In the genomic region with DNA sequence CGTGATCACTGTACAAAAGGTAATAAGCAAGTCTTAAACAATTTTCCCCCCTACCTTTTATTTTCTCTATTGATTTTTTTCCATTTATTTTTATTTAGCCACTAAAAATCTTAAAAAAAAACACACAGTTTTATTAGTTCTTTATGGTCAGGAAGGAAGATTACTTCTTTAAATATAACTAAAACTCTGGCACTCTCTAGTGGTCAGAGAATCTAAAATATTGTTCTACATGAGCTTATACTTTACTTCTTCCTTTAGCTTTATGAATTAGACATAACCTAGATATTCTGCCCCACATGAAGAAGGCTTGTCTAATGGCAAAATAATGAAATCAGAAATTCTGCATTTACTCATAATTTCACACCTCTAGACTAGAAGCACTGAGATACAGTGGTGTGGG, we compare ENCODE assay signal across 11 cellular contexts.
A peak's percentile ranks its signal among the peaks of the same experiment; 100 is the strongest.
DNase-seq lines count a peak whose midpoint lies in the region; TF ChIP-seq lines count a peak whose summit lies in the region.
"Had no signal": no experiment of that assay in that cellular context is flagged by ENCODE, and none has a peak within 500 bp of the region (broad histone marks: within the 10 kb centered on the region; RNA-seq: fewer than 3 reads in every experiment).

No MANE protein-coding gene starts in this region.

- peak overlapping the region in 3 of 5 experiments; percentile 27 to 74 (median 36) for H3K27ac Mint-ChIP-seq in brain
- no peak overlapping the region for H3K27ac Mint-ChIP-seq in neural crest cell (ENCODE audit: unreplicated experiment)
- H3K27ac Mint-ChIP-seq in CD4-positive, alpha-beta memory T cell, result peak overlapping the region in 1 of 7 donors; percentile 85
- H3K27ac Mint-ChIP-seq: activated CD4-positive, alpha-beta T cell treated with anti-CD3 and anti-CD28 coated beads for 36 hours had no signal

- H3K4me1 ChIP-seq in CD4-positive, alpha-beta memory T cell (ENCODE audit: insufficient read depth, low read length), result no peaks in the 10 kb centered on the region
- H3K4me1 ChIP-seq: psoas muscle had no signal

- H3K4me3 ChIP-seq in CD4-positive, alpha-beta memory T cell (ENCODE audit: low read length in 2 of 2), result no peak overlapping the region
- H3K4me3 ChIP-seq: psoas muscle had no signal

- H3K27me3 Mint-ChIP-seq in brain (no peaks in the 10 kb centered on the region), neural crest cell (ENCODE audit: low read depth) (no peaks in the 10 kb centered on the region)
- no peaks in the 10 kb centered on the region for H3K27me3 Mint-ChIP-seq in CD4-positive, alpha-beta memory T cell
- H3K27me3 Mint-ChIP-seq: activated CD4-positive, alpha-beta T cell treated with anti-CD3 and anti-CD28 coated beads for 36 hours had no signal

- no peak overlapping the region for H3K27ac ChIP-seq in CD4-positive, alpha-beta memory T cell (ENCODE audit: low read depth, low read length)
- H3K27ac ChIP-seq: psoas muscle had no signal

- H3K4me3 Mint-ChIP-seq in brain, result peak overlapping the region in 1 of 5 experiments; percentile 8
- H3K4me3 Mint-ChIP-seq in neural crest cell, result no peak overlapping the region
- H3K4me3 Mint-ChIP-seq in CD4-positive, alpha-beta memory T cell, result no peak overlapping the region
- H3K4me3 Mint-ChIP-seq: activated CD4-positive, alpha-beta T cell treated with anti-CD3 and anti-CD28 coated beads for 36 hours had no signal

- peak; percentile 5 for DNase-seq in GF-D8 (lab: John Stamatoyannopoulos, UW)
- DNase-seq in M059J (ENCODE audit: low read depth), result peak; percentile 15
- no peak for DNase-seq in neural crest cell (ENCODE audit: low read depth, low spot score)
- no peak for DNase-seq in NCI-H1930 (lab: John Stamatoyannopoulos, UW)
- DNase-seq in CD4-positive, alpha-beta memory T cell, result no peak
- no peak for DNase-seq in GM19240 (ENCODE audit: insufficient read length, low spot score)
- DNase-seq: activated CD4-positive, alpha-beta T cell treated with anti-CD3 and anti-CD28 coated beads for 36 hours; activated naive CD4-positive, alpha-beta T cell treated with anti-CD3 and anti-CD28 coated beads, Interleukin-2, amount 50 U/mL, for 16 hours; kidney glomerular epithelial cell; psoas muscle had no signal

- intact Hi-C loops in CD4-positive, alpha-beta memory T cell (cut with micrococcal nuclease), result loop anchor here (1.0 to 5.0 kb wide), 2 partner anchors 179 to 451 kb away; no protein-coding TSS in a partner anchor

- H3K27me3 ChIP-seq in CD4-positive, alpha-beta memory T cell (ENCODE audit: insufficient read depth, low read length), result no peaks in the 10 kb centered on the region

- H3K36me3 Mint-ChIP-seq in brain (peaks cover 23% of the 10 kb centered on the region), neural crest cell (ENCODE audit: low read depth) (no peaks in the 10 kb centered on the region)
- H3K36me3 Mint-ChIP-seq in CD4-positive, alpha-beta memory T cell, result peaks cover 4 to 41% of the 10 kb centered on the region in 2 donors

- peaks cover 14% of the 10 kb centered on the region for H3K4me1 Mint-ChIP-seq in brain
- peaks cover 10% of the 10 kb centered on the region for H3K4me1 Mint-ChIP-seq in neural crest cell
- H3K4me1 Mint-ChIP-seq in CD4-positive, alpha-beta memory T cell, result no peaks in the 10 kb centered on the region
- H3K4me1 Mint-ChIP-seq: activated CD4-positive, alpha-beta T cell treated with anti-CD3 and anti-CD28 coated beads for 36 hours had no signal

- no peaks in the 10 kb centered on the region for H3K9me3 ChIP-seq in CD4-positive, alpha-beta memory T cell (ENCODE audit: control insufficient read depth in 1 of 2, low read length in 2 of 2)
- H3K9me3 ChIP-seq: psoas muscle had no signal

- TF ChIP-seq CTCF in brain (conservative IDR thresholded peaks at IDR 0.05), result peak in 1 of 2 experiments; percentile 33
- peak; percentile 44 for TF ChIP-seq CTCF in neural crest cell (conservative IDR thresholded peaks at IDR 0.05)

- no peaks in the 10 kb centered on the region for H3K9me3 Mint-ChIP-seq in brain
- H3K9me3 Mint-ChIP-seq in neural crest cell, result no peaks in the 10 kb centered on the region
- H3K9me3 Mint-ChIP-seq in CD4-positive, alpha-beta memory T cell, result no peaks in the 10 kb centered on the region

- CTCF ChIA-PET in CD4-positive, alpha-beta memory T cell (lab: Charles Lee; ENCODE audit: partially characterized antibody), result interaction anchor here (1.0 to 1.8 kb wide), 3 partner anchors 38 to 451 kb away, joined by 3 to 9 read pairs (median 3); no protein-coding TSS in a partner anchor

- POLR2A ChIA-PET in CD4-positive, alpha-beta memory T cell (lab: Charles Lee; ENCODE audit: partially characterized antibody), result interaction anchor here (0.5 kb wide), 1 partner anchor 724 kb away, joined by 3 read pairs; no protein-coding TSS in a partner anchor

- peaks cover 22% of the 10 kb centered on the region for H3K36me3 ChIP-seq in CD4-positive, alpha-beta memory T cell (ENCODE audit: insufficient read depth, low read length)

Comparison
In these comparisons a context has a peak if more than half of its experiments do, and no peak if none do; other contexts are left out.
1. DNase-seq: peak in GF-D8 (single experiment) and M059J (single experiment); none in neural crest cell (single experiment), NCI-H1930 (0 of 2), CD4-positive, alpha-beta memory T cell (0 of 5) and GM19240 (single experiment).